8 cellular contexts compared by ENCODE assay signal in genomic region chr2:233354971-233355574, GRCh38. TPM values are rescaled to one million over a fixed set of nuclear protein-coding genes. Genes with fewer than 3 reads are reported as not detected.
DNase-seq lines count a peak whose midpoint lies in the region; TF ChIP-seq lines count a peak whose summit lies in the region.

No MANE protein-coding gene starts in this region.

- no peak for TF ChIP-seq CTCF in mesothelial cell of epicardium (IDR thresholded peaks at IDR 0.05; ENCODE audit: unreplicated experiment)

- H3K9me3 Mint-ChIP-seq in mesothelial cell of epicardium: no peaks in the 10 kb centered on the region

- peak overlapping the region; percentile 79 for H3K4me3 Mint-ChIP-seq in mesothelial cell of epicardium

- peaks cover 43% of the 10 kb centered on the region for H3K4me1 Mint-ChIP-seq in mesothelial cell of epicardium

- peak; percentile 19 for DNase-seq in DMS53 treated with DMSO at 0.1 percent for 48 hours (lab: John Stamatoyannopoulos, UW; ENCODE audit: unreplicated experiment)
- DNase-seq in HCEC 1CT: peak; percentile 6
- DNase-seq in RPMI8226: peak; percentile 7
- DNase-seq in dermis blood vessel endothelial cell: peak; percentile 28
- no peak for DNase-seq in mesothelial cell of epicardium (ENCODE audit: low spot score in 2 of 2, unreplicated experiment in 2 of 2)
- DNase-seq in SW 1271 (lab: John Stamatoyannopoulos, UW): no peak
- DNase-seq in T1000 (lab: John Stamatoyannopoulos, UW): no peak
- no peak for DNase-seq in SIG-M5 (lab: John Stamatoyannopoulos, UW)

- H3K36me3 Mint-ChIP-seq in mesothelial cell of epicardium: no peaks in the 10 kb centered on the region

- peak overlapping the region; percentile 32 for H3K27ac Mint-ChIP-seq in mesothelial cell of epicardium

- H3K27me3 Mint-ChIP-seq in mesothelial cell of epicardium (ENCODE audit: low read depth): peaks cover 12% of the 10 kb centered on the region

RNA-seq across cellular contexts. Expression of gene DGKD, which starts 0.8 kb away (rescaled TPM):
- total RNA-seq in dermis blood vessel endothelial cell (12.2 and 12.3 TPM in 2 replicates), mesothelial cell of epicardium (52.8 to 64.5 TPM (median 57.0 TPM) in 3 replicates)

RNA-seq across cellular contexts. Expression of gene SAG, which starts 47.5 kb away (rescaled TPM):
- total RNA-seq in dermis blood vessel endothelial cell: 0.19 TPM in 1 of 2 replicates, not detected in the other
- total RNA-seq in mesothelial cell of epicardium: not detected in 3 replicates

Comparison
In these comparisons a context has a peak if more than half of its experiments do, and no peak if none do; other contexts are left out.
1. DNase-seq: peak in DMS53 treated with DMSO at 0.1 percent for 48 hours (single experiment), HCEC 1CT (single experiment), RPMI8226 (single experiment) and dermis blood vessel endothelial cell (single experiment); none in mesothelial cell of epicardium (0 of 2), SW 1271 (0 of 2), T1000 (single experiment) and SIG-M5 (single experiment).